26 cellular contexts compared by ENCODE assay signal in genomic region chr5:56053363-56053762, GRCh38.
"Had no signal": no experiment of that assay in that cellular context is flagged by ENCODE, and none has a peak within 500 bp of the region (broad histone marks: within the 10 kb centered on the region; RNA-seq: fewer than 3 reads in every experiment).

No MANE protein-coding gene starts in this region.

- ATAC-seq: foreskin keratinocyte; gastroesophageal sphincter; heart left ventricle; left cardiac atrium; left lung; natural killer cell; psoas muscle; right cardiac atrium; stimulated activated naive CD8-positive, alpha-beta T cell treated with anti-CD3 and anti-CD28 coated beads, Interleukin-15, amount 100 ng/mL, for 72 hours had no signal

- H3K9me3 ChIP-seq: colonic mucosa, left lung, ovary, suprapubic skin, thyroid gland, vagina had no signal

- DNase-seq: colonic mucosa; dermis blood vessel endothelial cell; effector memory CD4-positive, alpha-beta T cell; foreskin keratinocyte; heart left ventricle; hippocampal formation; left cardiac atrium; left lung; mesendoderm; midbrain; natural killer cell; occipital lobe; ovary; posterior cingulate gyrus; psoas muscle; right cardiac atrium; stimulated activated CD4-positive, alpha-beta T cell treated with anti-CD3 and anti-CD28 coated beads, Interleukin-15, amount 100 ng/mL, for 24 hours; stimulated activated CD4-positive, alpha-beta T cell treated with anti-CD3 and anti-CD28 coated beads, Interleukin-2, amount 100 ng/mL, for 48 hours; stimulated activated naive CD4-positive, alpha-beta T cell; stimulated activated naive CD8-positive, alpha-beta T cell treated with anti-CD3 and anti-CD28 coated beads, Interleukin-15, amount 100 ng/mL, for 72 hours; thyroid gland had no signal

- H3K4me3 Mint-ChIP-seq: natural killer cell; stimulated activated naive CD8-positive, alpha-beta T cell treated with anti-CD3 and anti-CD28 coated beads, Interleukin-15, amount 100 ng/mL, for 72 hours had no signal

- H3K27me3 Mint-ChIP-seq: stimulated activated naive CD8-positive, alpha-beta T cell treated with anti-CD3 and anti-CD28 coated beads, Interleukin-15, amount 100 ng/mL, for 72 hours had no signal

- H3K36me3 ChIP-seq: colonic mucosa, esophagus muscularis mucosa, gastroesophageal sphincter, heart left ventricle, left lung, ovary, suprapubic skin, thyroid gland, vagina had no signal

- H3K27ac ChIP-seq: colonic mucosa, esophagus muscularis mucosa, foreskin keratinocyte, gastroesophageal sphincter, heart left ventricle, left lung, ovary, psoas muscle, skin epidermis, suprapubic skin, thyroid gland, vagina had no signal

- H3K4me1 ChIP-seq: colonic mucosa, foreskin keratinocyte had no signal

- H3K9me3 Mint-ChIP-seq: natural killer cell had no signal

- H3K27me3 ChIP-seq: colonic mucosa, esophagus muscularis mucosa, gastroesophageal sphincter, heart left ventricle, left lung, ovary, suprapubic skin, thyroid gland, vagina had no signal

- H3K4me3 ChIP-seq: colonic mucosa, esophagus muscularis mucosa, gastroesophageal sphincter, heart left ventricle, left lung, ovary, psoas muscle, skin epidermis, suprapubic skin, thyroid gland, vagina had no signal

- H3K36me3 Mint-ChIP-seq: natural killer cell had no signal

- H3K27ac Mint-ChIP-seq: natural killer cell; stimulated activated naive CD8-positive, alpha-beta T cell treated with anti-CD3 and anti-CD28 coated beads, Interleukin-15, amount 100 ng/mL, for 72 hours had no signal
